23 cellular contexts compared by ENCODE assay signal in genomic region chr20:47674145-47674544, GRCh38.
"Had no signal": no experiment of that assay in that cellular context is flagged by ENCODE, and none has a peak within 500 bp of the region (broad histone marks: within the 10 kb centered on the region; RNA-seq: fewer than 3 reads in every experiment).

No MANE protein-coding gene starts in this region.

- H3K27me3 ChIP-seq: breast epithelium, Peyer's patch had no signal

- H3K27ac ChIP-seq: breast epithelium, Peyer's patch, WERI-Rb-1 had no signal

- H3K9me3 ChIP-seq: breast epithelium, Peyer's patch had no signal

- H3K4me3 ChIP-seq: breast epithelium, Peyer's patch had no signal

- H3K36me3 ChIP-seq: breast epithelium, Peyer's patch, WERI-Rb-1 had no signal

- ATAC-seq: activated CD4-positive, alpha-beta T cell treated with anti-CD3 and anti-CD28 coated beads for 36 hours; activated T-helper 17 cell treated with anti-CD3 and anti-CD28 coated beads, Interleukin-2, amount 50 U/mL, for 72 hours; T-cell had no signal

- H3K4me1 ChIP-seq: breast epithelium, Peyer's patch had no signal

- DNase-seq: activated CD4-positive, alpha-beta memory T cell treated with anti-CD3 and anti-CD28 coated beads, Interleukin-2, amount 10 ng/mL, durations not matched to agents 7 days and 5 days; activated CD4-positive, alpha-beta T cell treated with anti-CD3 and anti-CD28 coated beads for 36 hours; activated CD4-positive, alpha-beta T cell treated with anti-CD3 and anti-CD28 coated beads, Interleukin-2, amount 50 U/mL, for 1 hour; activated CD8-positive, alpha-beta memory T cell treated with anti-CD3 and anti-CD28 coated beads, Interleukin-2, amount 50 U/mL, for 4 hours; activated gamma-delta T cell; activated naive CD4-positive, alpha-beta T cell treated with anti-CD3 and anti-CD28 coated beads for 36 hours; activated T-cell treated with anti-CD3 and anti-CD28 coated beads, Interleukin-2, amount 50 U/mL, for 1 hour; aorta; caudate nucleus; Kasumi-1; KBM-7; NCI-H146; NCI-H187 treated with DMSO at 0.1 percent for 48 hours; NCI-H2081 treated with DMSO at 0.1 percent for 48 hours; NCI-H446; NCI-H524; Peyer's patch; SIG-M5; T-cell; T-helper 2 cell; WERI-Rb-1 had no signal
